Comparison of ENCODE assay signal across 1 cellular context in the genomic region with DNA sequence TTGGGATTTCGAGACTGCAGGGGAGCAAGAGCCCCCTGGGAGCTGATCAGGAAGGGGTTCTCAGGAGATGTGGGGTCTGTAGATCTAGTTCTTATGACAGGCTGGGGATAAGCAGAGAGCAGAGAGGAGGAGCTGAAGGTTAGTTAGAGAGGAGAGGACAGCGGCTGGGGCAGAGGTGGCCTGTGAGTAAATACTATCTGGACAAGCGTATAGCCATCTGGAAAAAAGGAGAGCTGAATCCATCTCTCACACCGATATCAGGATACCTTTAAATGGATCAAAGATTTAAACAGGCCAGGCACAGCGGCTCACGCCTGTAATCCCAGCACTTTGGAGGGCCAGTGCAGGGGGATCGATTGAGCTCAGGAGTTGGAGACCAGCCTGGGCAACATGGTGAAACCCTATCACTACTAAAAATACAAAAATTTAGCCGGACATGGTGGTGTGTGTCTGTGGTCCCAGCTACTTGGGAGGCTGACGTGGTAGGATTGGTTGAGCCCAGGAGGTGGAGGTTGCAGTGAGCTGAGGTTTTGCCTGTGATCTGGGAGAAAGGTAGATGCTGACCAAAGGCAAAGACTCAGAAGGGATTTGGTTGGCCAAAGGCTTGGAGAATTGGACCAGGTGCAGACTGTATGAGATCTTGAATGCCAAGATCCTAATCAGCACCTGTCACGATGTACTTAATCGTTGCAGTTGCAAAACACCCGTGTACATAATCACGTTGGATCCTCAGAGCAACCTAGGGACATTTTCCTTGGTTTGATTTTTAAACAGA.
TF ChIP-seq lines count a peak whose summit lies in the region.

No MANE protein-coding gene starts in this region.

TF ChIP-seq in liver, 16 proteins besides CTCF, POLR2A, EP300 and RAD21:
- TF ChIP-seq, protein P1, sequence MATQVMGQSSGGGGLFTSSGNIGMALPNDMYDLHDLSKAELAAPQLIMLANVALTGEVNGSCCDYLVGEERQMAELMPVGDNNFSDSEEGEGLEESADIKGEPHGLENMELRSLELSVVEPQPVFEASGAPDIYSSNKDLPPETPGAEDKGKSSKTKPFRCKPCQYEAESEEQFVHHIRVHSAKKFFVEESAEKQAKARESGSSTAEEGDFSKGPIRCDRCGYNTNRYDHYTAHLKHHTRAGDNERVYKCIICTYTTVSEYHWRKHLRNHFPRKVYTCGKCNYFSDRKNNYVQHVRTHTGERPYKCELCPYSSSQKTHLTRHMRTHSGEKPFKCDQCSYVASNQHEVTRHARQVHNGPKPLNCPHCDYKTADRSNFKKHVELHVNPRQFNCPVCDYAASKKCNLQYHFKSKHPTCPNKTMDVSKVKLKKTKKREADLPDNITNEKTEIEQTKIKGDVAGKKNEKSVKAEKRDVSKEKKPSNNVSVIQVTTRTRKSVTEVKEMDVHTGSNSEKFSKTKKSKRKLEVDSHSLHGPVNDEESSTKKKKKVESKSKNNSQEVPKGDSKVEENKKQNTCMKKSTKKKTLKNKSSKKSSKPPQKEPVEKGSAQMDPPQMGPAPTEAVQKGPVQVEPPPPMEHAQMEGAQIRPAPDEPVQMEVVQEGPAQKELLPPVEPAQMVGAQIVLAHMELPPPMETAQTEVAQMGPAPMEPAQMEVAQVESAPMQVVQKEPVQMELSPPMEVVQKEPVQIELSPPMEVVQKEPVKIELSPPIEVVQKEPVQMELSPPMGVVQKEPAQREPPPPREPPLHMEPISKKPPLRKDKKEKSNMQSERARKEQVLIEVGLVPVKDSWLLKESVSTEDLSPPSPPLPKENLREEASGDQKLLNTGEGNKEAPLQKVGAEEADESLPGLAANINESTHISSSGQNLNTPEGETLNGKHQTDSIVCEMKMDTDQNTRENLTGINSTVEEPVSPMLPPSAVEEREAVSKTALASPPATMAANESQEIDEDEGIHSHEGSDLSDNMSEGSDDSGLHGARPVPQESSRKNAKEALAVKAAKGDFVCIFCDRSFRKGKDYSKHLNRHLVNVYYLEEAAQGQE (IDR thresholded peaks at IDR 0.05), result no peak
- no peak for TF ChIP-seq GABPA (IDR thresholded peaks at IDR 0.05 in 1 of 2, conservative IDR thresholded peaks at IDR 0.05 in 1 of 2)
- no peak for TF ChIP-seq HNF4A (conservative IDR thresholded peaks at IDR 0.05)
- no peak for TF ChIP-seq RXRA (IDR thresholded peaks at IDR 0.05)
- no peak for TF ChIP-seq TAF1 (conservative IDR thresholded peaks at IDR 0.05)
- no peak for TF ChIP-seq ZBTB33 (IDR thresholded peaks at IDR 0.05)
- no peak for TF ChIP-seq SP1 (IDR thresholded peaks at IDR 0.05)
- TF ChIP-seq FOXA2 (IDR thresholded peaks at IDR 0.05), result no peak
- TF ChIP-seq, protein P2, sequence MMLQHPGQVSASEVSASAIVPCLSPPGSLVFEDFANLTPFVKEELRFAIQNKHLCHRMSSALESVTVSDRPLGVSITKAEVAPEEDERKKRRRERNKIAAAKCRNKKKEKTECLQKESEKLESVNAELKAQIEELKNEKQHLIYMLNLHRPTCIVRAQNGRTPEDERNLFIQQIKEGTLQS (IDR thresholded peaks at IDR 0.05), result no peak
- TF ChIP-seq EGR1 (IDR thresholded peaks at IDR 0.05; ENCODE audit: low read depth in 2 of 2), result no peak
TF ChIP-seq in liver: peak in this region for 0.
